Comparison of ENCODE assay signal across 8 cellular contexts in the genomic region with DNA sequence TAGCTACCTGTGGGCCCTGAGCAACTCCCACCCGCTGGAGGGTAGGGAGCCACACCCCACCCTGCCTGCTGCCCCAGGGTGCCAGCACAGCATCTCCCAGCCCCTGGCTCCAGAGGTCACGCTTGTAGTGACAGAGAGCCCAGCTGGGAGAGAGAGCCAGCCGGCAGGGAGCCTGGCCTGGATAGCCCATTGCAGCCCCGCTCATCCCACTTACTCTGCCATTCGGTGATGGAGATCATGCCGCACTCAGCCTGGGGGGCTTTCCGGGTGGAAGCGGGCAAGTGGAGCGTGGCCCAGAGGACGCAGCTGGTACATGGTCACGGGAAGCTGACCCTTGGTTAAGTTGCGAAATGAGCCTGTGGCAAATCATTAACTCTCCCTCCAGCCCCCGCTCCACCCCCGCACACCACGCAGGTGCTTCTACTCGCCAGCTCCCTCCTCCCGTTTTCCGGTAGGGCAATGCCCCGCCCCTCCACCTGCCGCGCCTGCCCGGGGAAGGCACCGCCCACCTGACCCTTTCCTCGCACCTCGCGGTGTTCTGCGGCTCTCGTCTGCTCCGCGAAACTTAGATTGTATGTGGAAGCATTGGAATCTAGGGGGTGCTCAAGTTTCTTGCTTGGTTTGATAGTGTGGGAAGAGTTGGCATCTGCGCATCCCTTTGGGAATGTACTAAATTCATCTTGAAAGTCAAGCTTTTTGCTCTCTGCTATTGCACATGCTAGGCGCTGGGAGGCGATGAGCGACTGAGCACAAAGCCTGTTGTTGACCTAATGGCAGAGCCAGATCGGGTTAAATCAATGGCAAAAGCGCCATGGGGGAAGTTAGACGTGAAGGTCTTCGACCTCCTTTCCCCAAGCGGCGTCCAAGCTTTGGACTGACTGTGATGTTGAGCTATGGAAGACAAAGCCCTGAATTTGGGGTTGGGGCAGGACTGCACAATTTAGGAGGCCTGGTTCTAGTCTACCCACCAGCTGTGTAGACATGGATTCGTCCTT. TPM values are rescaled to one million over a fixed set of nuclear protein-coding genes. Genes with fewer than 3 reads are reported as not detected.
A peak's percentile ranks its signal among the peaks of the same experiment; 100 is the strongest.
DNase-seq lines count a peak whose midpoint lies in the region; ATAC-seq and TF ChIP-seq lines count a peak whose summit lies in the region.

A gene with protein sequence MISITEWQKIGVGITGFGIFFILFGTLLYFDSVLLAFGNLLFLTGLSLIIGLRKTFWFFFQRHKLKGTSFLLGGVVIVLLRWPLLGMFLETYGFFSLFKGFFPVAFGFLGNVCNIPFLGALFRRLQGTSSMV (minus strand): TSS at position 321 of the 995 bp plus-strand sequence. CDS start 82 bp downstream, at position 239.

- ATAC-seq in Right ventricle myocardium inferior (peak; percentile 78), GM18519 (IDR thresholded peaks at IDR 0.05; ENCODE audit: low FRiP score, unreplicated experiment) (no peak)

- peaks cover 9% of the 10 kb centered on the region for H3K27me3 ChIP-seq in brain microvascular endothelial cell (replicated peaks)

- intact Hi-C loops in Right ventricle myocardium inferior (cut with DNase I) (loop anchor here (1.0 kb wide), 1 partner anchor 149 kb away; no protein-coding TSS in a partner anchor), cardiac septum (cut with DNase I) (loop anchor here (2.0 kb wide), 1 partner anchor 151 kb away; no protein-coding TSS in a partner anchor)

- H3K4me3 ChIP-seq in brain microvascular endothelial cell (ENCODE audit: low read depth, low read length): no peak within 1 kb of the TSS

- TF ChIP-seq CTCF in brain microvascular endothelial cell (IDR thresholded peaks at IDR 0.05; ENCODE audit: low read depth, low read length, missing control alignments): peak; percentile 80

- no peaks in the 10 kb centered on the region for H3K36me3 ChIP-seq in brain microvascular endothelial cell (replicated peaks)

- in situ Hi-C loops in brain microvascular endothelial cell (cut with HindIII; ENCODE audit: low pct_ligation_motif_present, low sequenced_read_pairs): no loop called here

- H3K27ac ChIP-seq in brain microvascular endothelial cell: no peak within 1 kb of the TSS

- DNase-seq in Right ventricle myocardium inferior (ENCODE audit: missing footprints): no peak
- DNase-seq in cardiac septum (ENCODE audit: low spot score): no peak
- DNase-seq in HUDEP-2 (lab: John Stamatoyannopoulos, UW; ENCODE audit: unreplicated experiment in 76 of 76): peak in 44 of 76 experiments; percentile 2 to 54 (median 28)
- peak; percentile 85 for DNase-seq in SW480 (ENCODE audit: low spot score)
- peak; percentile 46 for DNase-seq in brain microvascular endothelial cell
- DNase-seq in iPS DF 19.7 (ENCODE audit: low read depth, low spot score): peak; percentile 91
- peak; percentile 83 for DNase-seq in retina

RNA-seq across cellular contexts. Expression of the gene that starts here (rescaled TPM):
- total RNA-seq in Right ventricle myocardium inferior (not detected), cardiac septum (not detected)

Comparison
In these comparisons a context has a peak if more than half of its experiments do, and no peak if none do; other contexts are left out.
1. Peak in ATAC-seq in Right ventricle myocardium inferior; RNA of the gene not detected or under 1 TPM.
2. DNase-seq: peak in HUDEP-2 (44 of 76), SW480 (single experiment), brain microvascular endothelial cell (single experiment), iPS DF 19.7 (single experiment) and retina (single experiment); none in Right ventricle myocardium inferior (single experiment) and cardiac septum (single experiment).